1 cellular context compared by ENCODE assay signal in the genomic region with DNA sequence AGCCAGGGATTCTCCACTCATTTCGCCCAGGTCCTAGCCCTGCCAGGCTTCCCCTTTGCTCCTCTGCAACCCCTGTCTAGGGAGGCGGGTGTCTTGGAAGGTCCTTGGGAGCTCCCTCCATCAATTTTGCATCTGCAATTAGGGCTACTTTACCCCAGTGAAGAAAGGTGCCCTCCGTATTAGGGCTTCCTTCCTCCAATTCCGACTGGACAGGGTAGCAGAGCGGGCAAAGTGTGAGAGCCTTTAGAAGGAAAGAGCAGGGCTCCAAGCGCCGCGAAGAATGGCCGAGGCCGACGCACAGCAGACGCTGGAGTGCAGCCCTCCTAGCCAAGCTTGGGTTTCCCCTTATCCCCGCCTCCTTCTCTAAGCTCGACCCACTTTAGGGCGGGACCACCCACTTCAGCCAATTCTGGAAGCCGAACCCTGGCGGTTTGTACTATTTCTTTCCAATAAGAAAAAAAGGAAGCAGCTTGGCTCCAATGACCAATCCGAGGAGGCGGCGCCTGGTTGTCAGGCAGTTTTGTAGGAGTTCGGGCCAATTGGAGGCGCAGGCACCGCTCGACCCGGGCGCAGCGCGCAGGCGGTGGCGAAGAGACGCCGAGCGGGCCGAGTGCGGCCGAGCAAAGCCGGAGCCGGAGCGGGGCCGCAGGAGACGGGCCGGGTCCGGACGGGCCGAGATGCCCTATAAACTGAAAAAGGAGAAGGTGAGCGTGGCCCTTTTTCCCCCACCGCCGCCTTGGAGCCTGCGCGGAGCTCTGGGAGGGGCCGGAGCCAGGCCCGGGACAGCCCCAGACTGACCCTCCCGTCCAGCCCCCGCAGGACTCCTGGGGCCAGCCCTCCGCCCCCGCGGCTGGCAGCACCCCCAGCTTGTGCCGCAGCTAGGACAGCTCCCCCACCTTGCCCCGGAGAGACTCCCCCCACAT.
A peak's percentile ranks its signal among the peaks of the same experiment; 100 is the strongest.
TF ChIP-seq lines count a peak whose summit lies in the region.

TSS of gene PPP2R5D (plus strand) at position 570 of the 923 bp plus-strand sequence. CDS start at position 678, 108 bp downstream.

TF ChIP-seq in HepG2, 621 proteins besides CTCF, POLR2A, EP300 and RAD21 (continued from another document and continues in another):
- no peak; the same call in 1 of the 2 replicates for TF ChIP-seq AKNA (CRISPR knock-in tag; IDR thresholded peaks at IDR 0.05; ENCODE audit: borderline replicate concordance)
- no peak for TF ChIP-seq KDM1A (CRISPR knock-in tag; IDR thresholded peaks at IDR 0.05)
- no peak for TF ChIP-seq THYN1 (CRISPR knock-in tag; IDR thresholded peaks at IDR 0.05; ENCODE audit: borderline replicate concordance, low read depth)
- 0 out of 2 replicates have a peak, but pooled peaks have one; percentile 21 for TF ChIP-seq GPN1 (CRISPR knock-in tag; IDR thresholded peaks at IDR 0.05; ENCODE audit: borderline replicate concordance)
- TF ChIP-seq, protein P1, sequence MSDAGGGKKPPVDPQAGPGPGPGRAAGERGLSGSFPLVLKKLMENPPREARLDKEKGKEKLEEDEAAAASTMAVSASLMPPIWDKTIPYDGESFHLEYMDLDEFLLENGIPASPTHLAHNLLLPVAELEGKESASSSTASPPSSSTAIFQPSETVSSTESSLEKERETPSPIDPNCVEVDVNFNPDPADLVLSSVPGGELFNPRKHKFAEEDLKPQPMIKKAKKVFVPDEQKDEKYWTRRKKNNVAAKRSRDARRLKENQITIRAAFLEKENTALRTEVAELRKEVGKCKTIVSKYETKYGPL (CRISPR knock-in tag; IDR thresholded peaks at IDR 0.05), result 0 out of 2 replicates have a peak, but pooled peaks have one; percentile 28
- TF ChIP-seq, protein P2, sequence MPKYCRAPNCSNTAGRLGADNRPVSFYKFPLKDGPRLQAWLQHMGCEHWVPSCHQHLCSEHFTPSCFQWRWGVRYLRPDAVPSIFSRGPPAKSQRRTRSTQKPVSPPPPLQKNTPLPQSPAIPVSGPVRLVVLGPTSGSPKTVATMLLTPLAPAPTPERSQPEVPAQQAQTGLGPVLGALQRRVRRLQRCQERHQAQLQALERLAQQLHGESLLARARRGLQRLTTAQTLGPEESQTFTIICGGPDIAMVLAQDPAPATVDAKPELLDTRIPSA (CRISPR knock-in tag; IDR thresholded peaks at IDR 0.05; ENCODE audit: borderline replicate concordance), result no peak; the same call in 1 of the 2 replicates
- TF ChIP-seq FOXJ3 (CRISPR knock-in tag; IDR thresholded peaks at IDR 0.05; ENCODE audit: borderline replicate concordance), result peak; percentile 29; the same call in 1 of the 2 replicates
- TF ChIP-seq THAP11 (CRISPR knock-in tag; IDR thresholded peaks at IDR 0.05), result peak; percentile 61; the same call in 1 of the 2 replicates
- TF ChIP-seq, protein P3, sequence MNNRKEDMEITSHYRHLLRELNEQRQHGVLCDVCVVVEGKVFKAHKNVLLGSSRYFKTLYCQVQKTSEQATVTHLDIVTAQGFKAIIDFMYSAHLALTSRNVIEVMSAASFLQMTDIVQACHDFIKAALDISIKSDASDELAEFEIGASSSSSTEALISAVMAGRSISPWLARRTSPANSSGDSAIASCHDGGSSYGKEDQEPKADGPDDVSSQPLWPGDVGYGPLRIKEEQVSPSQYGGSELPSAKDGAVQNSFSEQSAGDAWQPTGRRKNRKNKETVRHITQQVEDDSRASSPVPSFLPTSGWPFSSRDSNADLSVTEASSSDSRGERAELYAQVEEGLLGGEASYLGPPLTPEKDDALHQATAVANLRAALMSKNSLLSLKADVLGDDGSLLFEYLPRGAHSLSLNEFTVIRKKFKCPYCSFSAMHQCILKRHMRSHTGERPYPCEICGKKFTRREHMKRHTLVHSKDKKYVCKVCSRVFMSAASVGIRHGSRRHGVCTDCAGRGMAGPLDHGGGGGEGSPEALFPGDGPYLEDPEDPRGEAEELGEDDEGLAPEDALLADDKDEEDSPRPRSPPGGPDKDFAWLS (CRISPR knock-in tag; IDR thresholded peaks at IDR 0.05; ENCODE audit: borderline replicate concordance), result no peak
- peak; percentile 73 for TF ChIP-seq CREM (IDR thresholded peaks at IDR 0.05)
- TF ChIP-seq CREM (CRISPR knock-in tag; IDR thresholded peaks at IDR 0.05), result no peak
- 0 out of 2 replicates have a peak, but pooled peaks have one; percentile 32 for TF ChIP-seq KMT2A (CRISPR knock-in tag; IDR thresholded peaks at IDR 0.05)
- 0 out of 2 replicates have a peak, but pooled peaks have one; percentile 54 for TF ChIP-seq PHF21A (CRISPR knock-in tag; IDR thresholded peaks at IDR 0.05)
- TF ChIP-seq ZNF609 (CRISPR knock-in tag; IDR thresholded peaks at IDR 0.05; ENCODE audit: borderline replicate concordance), result no peak
- peak; percentile 70 for TF ChIP-seq AHR (CRISPR knock-in tag; IDR thresholded peaks at IDR 0.05)
- TF ChIP-seq ATF4 (CRISPR knock-in tag; IDR thresholded peaks at IDR 0.05), result no peak
- no peak for TF ChIP-seq DPF2 (CRISPR knock-in tag; IDR thresholded peaks at IDR 0.05; ENCODE audit: borderline replicate concordance, low read depth)
- TF ChIP-seq ZNF343 (CRISPR knock-in tag; IDR thresholded peaks at IDR 0.05), result peak; percentile 41; the same call in 1 of the 2 replicates
- no peak for TF ChIP-seq ZFP36L1 (CRISPR knock-in tag; IDR thresholded peaks at IDR 0.05)
- TF ChIP-seq ZNF136 (CRISPR knock-in tag; IDR thresholded peaks at IDR 0.05; ENCODE audit: low read depth), result no peak
- no peak for TF ChIP-seq JUND (CRISPR knock-in tag; IDR thresholded peaks at IDR 0.05)
- TF ChIP-seq, protein P4, sequence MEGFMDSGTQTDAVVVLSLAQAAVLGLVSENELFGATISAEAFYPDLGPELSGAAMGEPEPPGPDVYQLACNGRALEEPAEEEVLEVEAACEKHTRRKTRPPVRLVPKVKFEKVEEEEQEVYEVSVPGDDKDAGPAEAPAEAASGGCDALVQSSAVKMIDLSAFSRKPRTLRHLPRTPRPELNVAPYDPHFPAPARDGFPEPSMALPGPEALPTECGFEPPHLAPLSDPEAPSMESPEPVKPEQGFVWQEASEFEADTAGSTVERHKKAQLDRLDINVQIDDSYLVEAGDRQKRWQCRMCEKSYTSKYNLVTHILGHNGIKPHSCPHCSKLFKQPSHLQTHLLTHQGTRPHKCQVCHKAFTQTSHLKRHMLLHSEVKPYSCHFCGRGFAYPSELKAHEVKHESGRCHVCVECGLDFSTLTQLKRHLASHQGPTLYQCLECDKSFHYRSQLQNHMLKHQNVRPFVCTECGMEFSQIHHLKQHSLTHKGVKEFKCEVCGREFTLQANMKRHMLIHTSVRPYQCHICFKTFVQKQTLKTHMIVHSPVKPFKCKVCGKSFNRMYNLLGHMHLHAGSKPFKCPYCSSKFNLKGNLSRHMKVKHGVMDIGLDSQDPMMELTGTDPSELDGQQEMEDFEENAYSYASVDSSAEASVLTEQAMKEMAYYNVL (CRISPR knock-in tag; IDR thresholded peaks at IDR 0.05; ENCODE audit: borderline replicate concordance), result peak; percentile 65; the same call in 1 of the 2 replicates
- no peak for TF ChIP-seq ZNF780A (CRISPR knock-in tag; IDR thresholded peaks at IDR 0.05)
- 0 out of 2 replicates have a peak, but pooled peaks have one; percentile 18 for TF ChIP-seq HMGXB3 (CRISPR knock-in tag; IDR thresholded peaks at IDR 0.05; ENCODE audit: borderline replicate concordance)
- no peak for TF ChIP-seq MBD4 (IDR thresholded peaks at IDR 0.05; ENCODE audit: borderline replicate concordance, low read length)
- 0 out of 2 replicates have a peak, but pooled peaks have one; percentile 20 for TF ChIP-seq CAMTA2 (CRISPR knock-in tag; IDR thresholded peaks at IDR 0.05; ENCODE audit: borderline replicate concordance)
- TF ChIP-seq ZBTB20 (CRISPR knock-in tag; IDR thresholded peaks at IDR 0.05; ENCODE audit: borderline replicate concordance, low read depth), result no peak
- TF ChIP-seq NKX3-1 (CRISPR knock-in tag; IDR thresholded peaks at IDR 0.05), result peak; percentile 91
- no peak for TF ChIP-seq STAT5B (CRISPR knock-in tag; IDR thresholded peaks at IDR 0.05)
- TF ChIP-seq KAT8 (CRISPR knock-in tag; IDR thresholded peaks at IDR 0.05), result peak; percentile 65; the same call in 1 of the 2 replicates
- no peak for TF ChIP-seq HDAC6 (IDR thresholded peaks at IDR 0.05; ENCODE audit: low read depth, low read length)
